1 cellular context compared by ENCODE assay signal in the genomic region with DNA sequence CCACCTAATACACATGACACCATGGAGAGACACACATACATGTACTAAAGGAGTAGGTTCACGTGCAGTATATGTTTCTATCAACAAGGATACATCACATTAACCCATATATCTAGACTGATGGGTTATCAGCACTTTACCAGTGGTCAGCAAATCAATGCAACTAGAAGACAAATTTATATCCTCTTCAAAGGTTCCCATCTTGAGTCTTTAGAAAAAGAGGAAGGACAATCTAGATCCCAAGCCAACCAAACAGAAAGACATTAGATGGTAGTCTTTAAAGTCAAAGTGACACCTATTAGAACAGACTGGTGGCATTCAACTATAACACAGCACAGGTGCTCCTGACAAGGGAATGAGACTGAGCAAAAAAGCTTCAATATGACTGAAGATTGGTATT.
A peak's percentile ranks its signal among the peaks of the same experiment; 100 is the strongest.
TF ChIP-seq lines count a peak whose summit lies in the region.

No MANE protein-coding gene starts in this region.

TF ChIP-seq in GM12878, 131 proteins besides CTCF, POLR2A, EP300 and RAD21:
- TF ChIP-seq PRDM15 (CRISPR knock-in tag; IDR thresholded peaks at IDR 0.05) (no peak), REST (IDR thresholded peaks at IDR 0.05; ENCODE audit: low read depth, low read length) (peak; percentile 64)
